ENCODE assay signal across 1 cellular context in genomic region chr1:13960376-13960987, GRCh38.
TF ChIP-seq lines count a peak whose summit lies in the region.

No MANE protein-coding gene starts in this region.

TF ChIP-seq in neural cell, 6 proteins besides CTCF, POLR2A, EP300 and RAD21:
- TF ChIP-seq EZH2 (IDR thresholded peaks at IDR 0.05; ENCODE audit: borderline replicate concordance, insufficient read depth, low read length, poor library complexity, severe bottlenecking) (no peak), SMC3 (conservative IDR thresholded peaks at IDR 0.05; ENCODE audit: poor library complexity) (peak; percentile 99), POLR2AphosphoS5 (IDR thresholded peaks at IDR 0.05) (no peak)
TF ChIP-seq in neural cell: peak in this region for 1.
